In the genomic region with DNA sequence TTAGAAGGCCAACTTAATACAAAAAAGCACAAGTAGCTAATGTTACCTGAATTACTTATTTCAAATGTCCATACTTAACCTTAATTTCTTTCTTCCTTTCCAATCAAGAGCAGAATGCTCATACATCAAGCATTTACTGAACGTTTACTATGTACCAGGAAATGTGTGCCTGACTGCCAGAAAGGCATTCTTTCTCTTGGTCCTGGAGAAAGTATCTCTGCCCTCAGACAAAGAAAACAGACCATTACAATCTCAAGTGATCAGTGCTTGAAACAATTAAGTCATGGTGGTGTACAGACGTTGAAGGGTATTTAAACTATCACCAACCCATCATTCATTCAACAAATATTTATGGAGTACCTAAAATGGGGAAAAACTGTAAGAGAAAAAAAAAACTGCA, we compare ENCODE assay signal across 1 cellular context.
TF ChIP-seq lines count a peak whose summit lies in the region.

No MANE protein-coding gene starts in this region.

TF ChIP-seq in endothelial cell of umbilical vein, 7 proteins besides CTCF, POLR2A, EP300 and RAD21:
- TF ChIP-seq MYC (IDR thresholded peaks at IDR 0.05; ENCODE audit: low read depth, low read length), result no peak
- no peak for TF ChIP-seq POLR2AphosphoS5 (IDR thresholded peaks at IDR 0.05; ENCODE audit: insufficient read depth, low read depth, low read length)
- TF ChIP-seq, protein P1, sequence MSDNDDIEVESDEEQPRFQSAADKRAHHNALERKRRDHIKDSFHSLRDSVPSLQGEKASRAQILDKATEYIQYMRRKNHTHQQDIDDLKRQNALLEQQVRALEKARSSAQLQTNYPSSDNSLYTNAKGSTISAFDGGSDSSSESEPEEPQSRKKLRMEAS (IDR thresholded peaks at IDR 0.05; ENCODE audit: insufficient read depth, insufficient read length), result no peak
